In the genomic region with DNA sequence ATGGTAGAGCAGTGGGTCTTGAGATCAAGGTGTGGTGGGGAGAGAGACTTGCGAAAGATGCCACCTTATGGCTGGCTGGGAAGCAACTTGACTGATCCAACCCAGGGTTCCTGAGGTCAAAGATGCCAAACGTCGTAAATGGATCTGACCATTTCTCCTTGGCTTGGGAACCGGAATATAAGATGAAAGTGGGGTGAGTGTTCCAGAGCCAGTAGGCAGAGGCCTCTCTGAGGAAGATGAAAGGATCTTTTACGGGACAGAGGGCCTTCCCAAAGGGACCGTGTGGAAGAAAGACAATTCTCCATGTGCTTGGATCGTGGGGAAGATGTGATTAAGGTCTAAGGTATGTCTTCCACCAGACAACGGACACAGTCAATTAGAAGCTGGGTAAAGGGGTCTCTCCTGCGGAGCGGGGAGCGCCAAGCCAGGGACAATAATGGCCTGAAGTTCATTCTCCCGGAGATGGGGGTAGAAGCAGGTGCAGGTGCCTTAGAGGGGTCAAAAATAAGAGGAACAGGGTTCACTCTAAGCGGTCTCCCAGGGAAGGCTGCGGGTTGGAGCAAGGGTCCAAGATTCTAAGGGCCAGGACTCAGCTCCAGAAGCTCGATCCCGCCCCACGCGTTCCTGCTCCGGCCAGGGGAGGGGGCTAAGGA, we compare ENCODE assay signal across 8 cellular contexts. TPM values are rescaled to one million over a fixed set of nuclear protein-coding genes. Genes with fewer than 3 reads are reported as not detected.
DNase-seq lines count a peak whose midpoint lies in the region; ATAC-seq, FAIRE-seq and TF ChIP-seq lines count a peak whose summit lies in the region.

No MANE protein-coding gene starts in this region.

- H3K4me3 ChIP-seq in right cardiac atrium (ENCODE audit: low read length) = peak overlapping the region; percentile 66
- peak overlapping the region; percentile 59 to 93 for H3K4me3 ChIP-seq in small intestine (ENCODE audit: low read depth in 1 of 2, low read length in 2 of 2)

- H3K9me3 ChIP-seq in right cardiac atrium (ENCODE audit: control insufficient read depth, low read length) (no peaks in the 10 kb centered on the region), small intestine (ENCODE audit: control insufficient read depth, low read depth) (no peaks in the 10 kb centered on the region)

- POLR2A ChIA-PET in activated B cell treated with CpG ODN at 0.5 μM for 24 hours (lab: Charles Lee) = interaction anchor here (0.9 to 6.1 kb wide), 9 partner anchors 12 to 278 kb away, joined by 3 to 109 read pairs (median 5); a partner anchor contains a TSS

- CTCF ChIA-PET in activated B cell treated with CpG ODN at 0.5 μM for 24 hours (lab: Charles Lee) = interaction anchor here (1.0 to 1.6 kb wide), 3 partner anchors 25 to 74 kb away, joined by 4 to 7 read pairs (median 6); a partner anchor contains a TSS

- no peak for FAIRE-seq in small intestine (lab: Jason Lieb, UNC)

- no peaks in the 10 kb centered on the region for H3K9me3 Mint-ChIP-seq in activated B cell treated with CpG ODN at 0.5 μM for 24 hours

- intact Hi-C loops in activated B cell treated with CpG ODN at 0.5 μM for 24 hours (cut with micrococcal nuclease) = loop anchor here (1.0 to 2.0 kb wide), 2 partner anchors 53 to 243 kb away; a partner anchor contains a TSS
- intact Hi-C loops in right cardiac atrium (cut with DNase I) = no loop called here

- peak overlapping the region; percentile 82 for H3K27ac Mint-ChIP-seq in activated B cell treated with CpG ODN at 0.5 μM for 24 hours

- peaks cover 0 to 2% of the 10 kb centered on the region in 2 donors for H3K36me3 ChIP-seq in small intestine (ENCODE audit: control insufficient read depth in 2 of 2, insufficient read depth in 2 of 2, low read length in 2 of 2)

- H3K27me3 Mint-ChIP-seq in activated B cell treated with CpG ODN at 0.5 μM for 24 hours = no peaks in the 10 kb centered on the region

- DNase-seq in activated B cell treated with CpG ODN at 0.5 μM for 24 hours (no peak), right cardiac atrium (no peak), small intestine (peak; percentile 48), NCI-H2107 (lab: John Stamatoyannopoulos, UW) (no peak), inferior parietal cortex (ENCODE audit: extremely low spot score) (no peak)

- 7% methylated on average over 19 of the region's 19 CpGs for whole genome bisulfite sequencing in right cardiac atrium
- 4 to 7% (median 5%) methylated on average over 18 to 19 of the region's 19 CpGs for WGBS in small intestine, 3 donors

- H3K4me3 Mint-ChIP-seq in activated B cell treated with CpG ODN at 0.5 μM for 24 hours = peak overlapping the region; percentile 87

- H3K4me1 Mint-ChIP-seq in activated B cell treated with CpG ODN at 0.5 μM for 24 hours = peaks cover 40% of the 10 kb centered on the region

- ATAC-seq in GM21717 (IDR thresholded peaks at IDR 0.05; ENCODE audit: unreplicated experiment) (peak; percentile 5), activated B cell treated with CpG ODN at 0.5 μM for 24 hours (ENCODE audit: low read depth) (no peak), right cardiac atrium (no peak), HG03457 (IDR thresholded peaks at IDR 0.05; ENCODE audit: unreplicated experiment) (no peak)

- TF ChIP-seq CTCF in 22Rv1 (IDR thresholded peaks at IDR 0.05) (no peak), activated B cell treated with CpG ODN at 0.5 μM for 24 hours (IDR thresholded peaks at IDR 0.05) (no peak)

- peaks cover 22% of the 10 kb centered on the region for H3K36me3 Mint-ChIP-seq in activated B cell treated with CpG ODN at 0.5 μM for 24 hours (ENCODE audit: low read depth)

- H3K27me3 ChIP-seq in right cardiac atrium (ENCODE audit: control insufficient read depth, insufficient read depth) (no peaks in the 10 kb centered on the region), small intestine (ENCODE audit: control insufficient read depth in 2 of 2, insufficient read depth in 2 of 2, low read length in 2 of 2) (no peaks in the 10 kb centered on the region)

- H3K4me1 ChIP-seq in right cardiac atrium (ENCODE audit: control insufficient read depth, insufficient read depth, low read length) (peaks cover 3% of the 10 kb centered on the region), small intestine (ENCODE audit: control insufficient read depth in 2 of 2, insufficient read depth in 1 of 2, low read depth in 1 of 2, low read length in 1 of 2) (peaks cover 7 to 11% of the 10 kb centered on the region in 2 donors)

- H3K27ac ChIP-seq in 22Rv1 (peak overlapping the region; percentile 91), right cardiac atrium (ENCODE audit: low read length) (peak overlapping the region; percentile 86), small intestine (ENCODE audit: low read depth in 1 of 2, low read length in 1 of 2) (peak overlapping the region; percentile 78 to 79)

RNA-seq across cellular contexts. Expression of a gene that starts 0.8 kb away (rescaled TPM):
- 27.5 and 32.4 TPM in 2 replicates for total RNA-seq in activated B cell treated with CpG ODN at 0.5 μM for 24 hours
- 100 to 1,000 TPM in 1 of 4 donors, 10 to 100 TPM in 3; 78.9 to 109 (median 87.2) TPM for total RNA-seq in right cardiac atrium
- 79.3 TPM for polyA plus RNA-seq in right cardiac atrium
- polyA plus RNA-seq in small intestine = 10 to 100 TPM; 27.6 to 41.1 (median 34.2) TPM

RNA-seq across cellular contexts. Expression of a gene that starts 13.7 kb away (rescaled TPM):
- total RNA-seq in activated B cell treated with CpG ODN at 0.5 μM for 24 hours (44.5 and 45.0 TPM in 2 replicates), right cardiac atrium (100 to 1,000 TPM in 2 of 4 donors, 10 to 100 TPM in 2; 85.1 to 117 (median 93.7) TPM)
- polyA plus RNA-seq in right cardiac atrium (141 TPM), small intestine (1,000 to 10,000 TPM in 2 of 3 donors, 100 to 1,000 TPM in 1; 204 to 1,210 (median 1,029) TPM)

RNA-seq across cellular contexts. Expression of a gene that starts 16.0 kb away (rescaled TPM):
- total RNA-seq in activated B cell treated with CpG ODN at 0.5 μM for 24 hours (not detected in 2 replicates), right cardiac atrium (1 to 10 TPM in 1 of 4 donors, under 1 TPM in 2, not detected in 1; 0.71 to 1.2 (median 0.82) TPM)
- polyA plus RNA-seq in right cardiac atrium (0.57 TPM), small intestine (10 to 100 TPM in 2 of 3 donors, 1 to 10 TPM in 1; 2.6 to 24.0 (median 17.2) TPM)

RNA-seq across cellular contexts. Expression of a gene that starts 24.0 kb away (rescaled TPM):
- total RNA-seq in activated B cell treated with CpG ODN at 0.5 μM for 24 hours (0.24 and 0.64 TPM in 2 replicates), right cardiac atrium (1 to 10 TPM; 5.4 to 6.2 (median 5.9) TPM)
- polyA plus RNA-seq in right cardiac atrium (7.0 TPM), small intestine (1 to 10 TPM in 1 of 3 donors, not detected in 2; 1.3 TPM)

RNA-seq across cellular contexts. Expression of a gene that starts 30.2 kb away (rescaled TPM):
- total RNA-seq in activated B cell treated with CpG ODN at 0.5 μM for 24 hours (50.7 and 58.9 TPM in 2 replicates), right cardiac atrium (10 to 100 TPM; 19.3 to 32.7 (median 29.4) TPM)
- polyA plus RNA-seq in right cardiac atrium (43.7 TPM), small intestine (100 to 1,000 TPM in 1 of 3 donors, 10 to 100 TPM in 2; 69.7 to 126 (median 74.9) TPM)
